ENCODE assay signal across 15 cellular contexts in the genomic region with DNA sequence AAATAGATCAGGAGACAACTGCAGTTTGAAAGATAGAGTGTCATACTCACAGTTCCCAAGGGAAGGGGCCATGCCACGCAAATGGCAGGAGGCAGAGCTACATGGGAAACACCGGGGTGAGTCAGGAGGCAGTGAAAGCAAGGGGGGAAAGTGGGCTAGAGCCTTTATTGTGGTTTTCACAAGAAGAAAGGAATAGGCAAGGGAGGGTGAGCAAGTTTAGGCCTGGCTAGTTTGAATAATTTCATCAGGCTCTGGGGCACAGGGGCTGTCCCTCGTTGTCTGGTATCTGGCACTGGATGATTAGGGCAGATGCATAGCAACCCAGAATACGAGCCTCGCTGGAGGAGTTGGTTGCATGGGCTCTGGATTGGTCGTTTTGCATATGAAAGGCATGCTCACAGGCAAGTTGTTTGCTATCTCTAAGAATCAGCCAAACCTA. TPM values are rescaled to one million over a fixed set of nuclear protein-coding genes. Genes with fewer than 3 reads are reported as not detected.
DNase-seq lines count a peak whose midpoint lies in the region; ATAC-seq, FAIRE-seq and TF ChIP-seq lines count a peak whose summit lies in the region.
"Had no signal": no experiment of that assay in that cellular context is flagged by ENCODE, and none has a peak within 500 bp of the region (broad histone marks: within the 10 kb centered on the region; RNA-seq: fewer than 3 reads in every experiment).

No MANE protein-coding gene starts in this region.

- CTCF ChIA-PET in activated CD4-positive, alpha-beta T cell treated with anti-CD3 and anti-CD28 coated beads, Interleukin-2, amount 10 ng/mL, durations not matched to agents 7 days and 5 days (lab: Charles Lee) = interaction anchor here (1.4 kb wide), 1 partner anchor 33 kb away, joined by 3 read pairs; no protein-coding TSS in a partner anchor

- no peak overlapping the region for H3K27ac Mint-ChIP-seq in activated CD4-positive, alpha-beta T cell treated with anti-CD3 and anti-CD28 coated beads, Interleukin-2, amount 10 ng/mL, durations not matched to agents 7 days and 5 days
- peak overlapping the region; percentile 76 for H3K27ac Mint-ChIP-seq in activated naive CD8-positive, alpha-beta T cell treated with anti-CD3 and anti-CD28 coated beads, Interleukin-2, amount 50 U/mL, for 24 hours
- no peak overlapping the region for H3K27ac Mint-ChIP-seq in activated T-helper 2 cell treated with anti-CD3 and anti-CD28 coated beads, Interferon-gamma antibody, Interleukin-2, Interleukin-4, amounts not matched to agents 10 μg/mL and 5 μg/mL and 100 μg/mL, durations not matched to agents 14 hours and 24 hours and 36 hours

- intact Hi-C loops in activated T-helper 2 cell treated with anti-CD3 and anti-CD28 coated beads, Interferon-gamma antibody, Interleukin-2, Interleukin-4, amounts not matched to agents 10 μg/mL and 5 μg/mL and 100 μg/mL, durations not matched to agents 14 hours and 24 hours and 36 hours (cut with micrococcal nuclease) = no loop called here

- no peak for FAIRE-seq in H54 (lab: Jason Lieb, UNC)

- H3K27me3 Mint-ChIP-seq in activated CD4-positive, alpha-beta T cell treated with anti-CD3 and anti-CD28 coated beads, Interleukin-2, amount 10 ng/mL, durations not matched to agents 7 days and 5 days = peaks cover 19% of the 10 kb centered on the region
- H3K27me3 Mint-ChIP-seq in activated naive CD8-positive, alpha-beta T cell treated with anti-CD3 and anti-CD28 coated beads, Interleukin-2, amount 50 U/mL, for 24 hours = peaks cover 12% of the 10 kb centered on the region
- H3K27me3 Mint-ChIP-seq in activated T-helper 2 cell treated with anti-CD3 and anti-CD28 coated beads, Interferon-gamma antibody, Interleukin-2, Interleukin-4, amounts not matched to agents 10 μg/mL and 5 μg/mL and 100 μg/mL, durations not matched to agents 14 hours and 24 hours and 36 hours (ENCODE audit: low read depth) = peaks cover 10% of the 10 kb centered on the region

- H3K9me3 Mint-ChIP-seq in activated CD4-positive, alpha-beta T cell treated with anti-CD3 and anti-CD28 coated beads, Interleukin-2, amount 10 ng/mL, durations not matched to agents 7 days and 5 days = no peaks in the 10 kb centered on the region
- no peaks in the 10 kb centered on the region for H3K9me3 Mint-ChIP-seq in activated naive CD8-positive, alpha-beta T cell treated with anti-CD3 and anti-CD28 coated beads, Interleukin-2, amount 50 U/mL, for 24 hours
- H3K9me3 Mint-ChIP-seq in activated T-helper 2 cell treated with anti-CD3 and anti-CD28 coated beads, Interferon-gamma antibody, Interleukin-2, Interleukin-4, amounts not matched to agents 10 μg/mL and 5 μg/mL and 100 μg/mL, durations not matched to agents 14 hours and 24 hours and 36 hours = no peaks in the 10 kb centered on the region

- no peak overlapping the region for H3K4me3 Mint-ChIP-seq in activated CD4-positive, alpha-beta T cell treated with anti-CD3 and anti-CD28 coated beads, Interleukin-2, amount 10 ng/mL, durations not matched to agents 7 days and 5 days
- no peak overlapping the region for H3K4me3 Mint-ChIP-seq in activated naive CD8-positive, alpha-beta T cell treated with anti-CD3 and anti-CD28 coated beads, Interleukin-2, amount 50 U/mL, for 24 hours
- H3K4me3 Mint-ChIP-seq in activated T-helper 2 cell treated with anti-CD3 and anti-CD28 coated beads, Interferon-gamma antibody, Interleukin-2, Interleukin-4, amounts not matched to agents 10 μg/mL and 5 μg/mL and 100 μg/mL, durations not matched to agents 14 hours and 24 hours and 36 hours (ENCODE audit: low read depth) = no peak overlapping the region

- TF ChIP-seq POLR2A in H54 (IDR thresholded peaks at IDR 0.05; ENCODE audit: low read depth, low read length) = no peak

- POLR2A ChIA-PET in activated CD4-positive, alpha-beta T cell treated with anti-CD3 and anti-CD28 coated beads, Interleukin-2, amount 10 ng/mL, durations not matched to agents 7 days and 5 days (lab: Charles Lee) = no interaction called here

- no peaks in the 10 kb centered on the region for H3K4me1 Mint-ChIP-seq in activated CD4-positive, alpha-beta T cell treated with anti-CD3 and anti-CD28 coated beads, Interleukin-2, amount 10 ng/mL, durations not matched to agents 7 days and 5 days
- peaks cover 21% of the 10 kb centered on the region for H3K4me1 Mint-ChIP-seq in activated naive CD8-positive, alpha-beta T cell treated with anti-CD3 and anti-CD28 coated beads, Interleukin-2, amount 50 U/mL, for 24 hours
- H3K4me1 Mint-ChIP-seq in activated T-helper 2 cell treated with anti-CD3 and anti-CD28 coated beads, Interferon-gamma antibody, Interleukin-2, Interleukin-4, amounts not matched to agents 10 μg/mL and 5 μg/mL and 100 μg/mL, durations not matched to agents 14 hours and 24 hours and 36 hours (ENCODE audit: low read depth) = peaks cover 5% of the 10 kb centered on the region

- DNase-seq in activated CD4-positive, alpha-beta T cell treated with anti-CD3 and anti-CD28 coated beads, Interleukin-2, amount 50 U/mL, for 48 hours = peak; percentile 55 to 66
- DNase-seq in activated CD4-positive, alpha-beta T cell treated with anti-CD3 and anti-CD28 coated beads, Interleukin-2, amount 10 ng/mL, durations not matched to agents 7 days and 5 days = no peak
- peak; percentile 66 for DNase-seq in activated naive CD8-positive, alpha-beta T cell treated with anti-CD3 and anti-CD28 coated beads, Interleukin-2, amount 50 U/mL, for 24 hours
- peak; percentile 18 to 54 (median 34) for DNase-seq in stimulated activated CD4-positive, alpha-beta T cell treated with anti-CD3 and anti-CD28 coated beads, TNF-alpha, amount 100 ng/mL, for 48 hours (ENCODE audit: low read depth in 3 of 3)
- no peak for DNase-seq in NCI-H510A (lab: John Stamatoyannopoulos, UW)
- no peak for DNase-seq in activated T-helper 2 cell treated with anti-CD3 and anti-CD28 coated beads, Interferon-gamma antibody, Interleukin-2, Interleukin-4, amounts not matched to agents 10 μg/mL and 5 μg/mL and 100 μg/mL, durations not matched to agents 14 hours and 24 hours and 36 hours (ENCODE audit: low spot score)
- DNase-seq in H54 (ENCODE audit: insufficient read length, low spot score) = no peak
- DNase-seq: activated CD4-positive, alpha-beta T cell treated with anti-CD3 and anti-CD28 coated beads for 1 hour; KBM-7; nucleus accumbens had no signal

- peak; percentile 80 for ATAC-seq in HG02610 (IDR thresholded peaks at IDR 0.05; ENCODE audit: unreplicated experiment)
- peak; percentile 100 for ATAC-seq in activated naive CD8-positive, alpha-beta T cell treated with anti-CD3 and anti-CD28 coated beads, Interleukin-2, amount 50 U/mL, for 24 hours
- ATAC-seq: Right ventricle myocardium inferior had no signal

- H3K36me3 Mint-ChIP-seq in activated CD4-positive, alpha-beta T cell treated with anti-CD3 and anti-CD28 coated beads, Interleukin-2, amount 10 ng/mL, durations not matched to agents 7 days and 5 days (ENCODE audit: low read depth) = no peaks in the 10 kb centered on the region
- no peaks in the 10 kb centered on the region for H3K36me3 Mint-ChIP-seq in activated naive CD8-positive, alpha-beta T cell treated with anti-CD3 and anti-CD28 coated beads, Interleukin-2, amount 50 U/mL, for 24 hours (ENCODE audit: low read depth)
- no peaks in the 10 kb centered on the region for H3K36me3 Mint-ChIP-seq in activated T-helper 2 cell treated with anti-CD3 and anti-CD28 coated beads, Interferon-gamma antibody, Interleukin-2, Interleukin-4, amounts not matched to agents 10 μg/mL and 5 μg/mL and 100 μg/mL, durations not matched to agents 14 hours and 24 hours and 36 hours (ENCODE audit: low read depth)

RNA-seq across cellular contexts. Expression of a gene that starts 17.0 kb away (rescaled TPM):
- total RNA-seq in activated CD4-positive, alpha-beta T cell treated with anti-CD3 and anti-CD28 coated beads, Interleukin-2, amount 10 ng/mL, durations not matched to agents 7 days and 5 days = not detected
- total RNA-seq in activated T-helper 2 cell treated with anti-CD3 and anti-CD28 coated beads, Interferon-gamma antibody, Interleukin-2, Interleukin-4, amounts not matched to agents 10 μg/mL and 5 μg/mL and 100 μg/mL, durations not matched to agents 14 hours and 24 hours and 36 hours = not detected in 2 replicates
- total RNA-seq: cardiac septum, fibroblast of lung, G401, Right ventricle myocardium inferior had no signal

RNA-seq across cellular contexts. Expression of a gene that starts 49.3 kb away (rescaled TPM):
- total RNA-seq in activated CD4-positive, alpha-beta T cell treated with anti-CD3 and anti-CD28 coated beads, Interleukin-2, amount 10 ng/mL, durations not matched to agents 7 days and 5 days = 10 to 100 TPM; 14.1 to 15.6 TPM
- 15.4 and 15.5 TPM in 2 replicates for total RNA-seq in activated T-helper 2 cell treated with anti-CD3 and anti-CD28 coated beads, Interferon-gamma antibody, Interleukin-2, Interleukin-4, amounts not matched to agents 10 μg/mL and 5 μg/mL and 100 μg/mL, durations not matched to agents 14 hours and 24 hours and 36 hours

Comparison
In these comparisons a context has a peak if more than half of its experiments do, and no peak if none do; other contexts are left out.
1. DNase-seq: peak in activated CD4-positive, alpha-beta T cell treated with anti-CD3 and anti-CD28 coated beads, Interleukin-2, amount 50 U/mL, for 48 hours (2 of 2), activated naive CD8-positive, alpha-beta T cell treated with anti-CD3 and anti-CD28 coated beads, Interleukin-2, amount 50 U/mL, for 24 hours (single experiment) and stimulated activated CD4-positive, alpha-beta T cell treated with anti-CD3 and anti-CD28 coated beads, TNF-alpha, amount 100 ng/mL, for 48 hours (3 of 3); none in activated CD4-positive, alpha-beta T cell treated with anti-CD3 and anti-CD28 coated beads, Interleukin-2, amount 10 ng/mL, durations not matched to agents 7 days and 5 days (single experiment), NCI-H510A (single experiment), activated T-helper 2 cell treated with anti-CD3 and anti-CD28 coated beads, Interferon-gamma antibody, Interleukin-2, Interleukin-4, amounts not matched to agents 10 μg/mL and 5 μg/mL and 100 μg/mL, durations not matched to agents 14 hours and 24 hours and 36 hours (single experiment) and H54 (single experiment).